7 cellular contexts compared by ENCODE assay signal in genomic region chr2:127415593-127416485, GRCh38. TPM values are rescaled to one million over a fixed set of nuclear protein-coding genes. Genes with fewer than 3 reads are reported as not detected.
A peak's percentile ranks its signal among the peaks of the same experiment; 100 is the strongest.
DNase-seq lines count a peak whose midpoint lies in the region; ATAC-seq and TF ChIP-seq lines count a peak whose summit lies in the region.

No MANE protein-coding gene starts in this region.

- H3K27ac Mint-ChIP-seq in activated T-helper 1 cell treated with anti-CD3 and anti-CD28 coated beads, Interleukin-12 subunit alpha, Interleukin-12 subunit beta, Interleukin-2, Interleukin-4 antibody, amounts not matched to agents 30 ng/mL and 10 ng/mL and 1 ng/mL, durations not matched to agents 14 hours and 24 hours and 36 hours, result peak overlapping the region; percentile 29
- no peak overlapping the region for H3K27ac Mint-ChIP-seq in osteocyte (ENCODE audit: unreplicated experiment)

- DNase-seq in NCI-H774 (lab: John Stamatoyannopoulos, UW) (peak; percentile 72), osteocyte (ENCODE audit: extremely low spot score, unreplicated experiment) (no peak), thyroid gland (peak; percentile 78 to 86)
- DNase-seq in activated T-helper 1 cell treated with anti-CD3 and anti-CD28 coated beads, Interleukin-12 subunit alpha, Interleukin-12 subunit beta, Interleukin-2, Interleukin-4 antibody, amounts not matched to agents 30 ng/mL and 10 ng/mL and 1 ng/mL, durations not matched to agents 14 hours and 24 hours and 36 hours (ENCODE audit: low spot score), result peak; percentile 67

- no peak for TF ChIP-seq EP300 in gastroesophageal sphincter (IDR thresholded peaks at IDR 0.05)

- H3K36me3 ChIP-seq in gastroesophageal sphincter (no peaks in the 10 kb centered on the region), thyroid gland (no peaks in the 10 kb centered on the region)

- H3K4me3 Mint-ChIP-seq in activated T-helper 1 cell treated with anti-CD3 and anti-CD28 coated beads, Interleukin-12 subunit alpha, Interleukin-12 subunit beta, Interleukin-2, Interleukin-4 antibody, amounts not matched to agents 30 ng/mL and 10 ng/mL and 1 ng/mL, durations not matched to agents 14 hours and 24 hours and 36 hours, result peak overlapping the region; percentile 71
- H3K4me3 Mint-ChIP-seq in osteocyte (ENCODE audit: unreplicated experiment), result no peak overlapping the region

- H3K9me3 Mint-ChIP-seq in activated T-helper 1 cell treated with anti-CD3 and anti-CD28 coated beads, Interleukin-12 subunit alpha, Interleukin-12 subunit beta, Interleukin-2, Interleukin-4 antibody, amounts not matched to agents 30 ng/mL and 10 ng/mL and 1 ng/mL, durations not matched to agents 14 hours and 24 hours and 36 hours, result no peaks in the 10 kb centered on the region
- H3K9me3 Mint-ChIP-seq in osteocyte (ENCODE audit: unreplicated experiment), result peaks cover 13% of the 10 kb centered on the region

- no peak for TF ChIP-seq POLR2A in gastroesophageal sphincter (IDR thresholded peaks at IDR 0.05)
- peak in 1 of 2 donors; percentile 5 for TF ChIP-seq POLR2A in thyroid gland (IDR thresholded peaks at IDR 0.05)

- WGBS in gastroesophageal sphincter (ENCODE audit: low coverage in 1 of 2), 2 donors, result 70 to 84% methylated on average over 9 to 10 of the region's 53 CpGs
- 23 to 32% methylated on average over 30 to 35 of the region's 53 CpGs for WGBS in thyroid gland, 2 donors

- H3K27me3 Mint-ChIP-seq in activated T-helper 1 cell treated with anti-CD3 and anti-CD28 coated beads, Interleukin-12 subunit alpha, Interleukin-12 subunit beta, Interleukin-2, Interleukin-4 antibody, amounts not matched to agents 30 ng/mL and 10 ng/mL and 1 ng/mL, durations not matched to agents 14 hours and 24 hours and 36 hours (ENCODE audit: insufficient read depth), result peaks cover 14% of the 10 kb centered on the region
- no peaks in the 10 kb centered on the region for H3K27me3 Mint-ChIP-seq in osteocyte (ENCODE audit: unreplicated experiment)

- H3K27me3 ChIP-seq in gastroesophageal sphincter (peaks cover 49% of the 10 kb centered on the region), thyroid gland (no peaks in the 10 kb centered on the region)

- H3K27ac ChIP-seq in gastroesophageal sphincter, result no peak overlapping the region
- H3K27ac ChIP-seq in thyroid gland, result peak overlapping the region in 2 of 3 donors; percentile 13 to 45

- ATAC-seq in GM18907 (IDR thresholded peaks at IDR 0.05; ENCODE audit: unreplicated experiment) (peak; percentile 73), HG03103 (IDR thresholded peaks at IDR 0.05; ENCODE audit: low read depth, unreplicated experiment) (peak; percentile 76), gastroesophageal sphincter (peak; percentile 67)

- intact Hi-C loops in activated T-helper 1 cell treated with anti-CD3 and anti-CD28 coated beads, Interleukin-12 subunit alpha, Interleukin-12 subunit beta, Interleukin-2, Interleukin-4 antibody, amounts not matched to agents 30 ng/mL and 10 ng/mL and 1 ng/mL, durations not matched to agents 14 hours and 24 hours and 36 hours (cut with micrococcal nuclease), result loop anchor here (1.0 kb wide), 4 partner anchors 29 to 92 kb away; partner anchors contain the start of gene MAP3K2
- intact Hi-C loops in thyroid gland (cut with DNase I), result no loop called here

- H3K36me3 Mint-ChIP-seq in activated T-helper 1 cell treated with anti-CD3 and anti-CD28 coated beads, Interleukin-12 subunit alpha, Interleukin-12 subunit beta, Interleukin-2, Interleukin-4 antibody, amounts not matched to agents 30 ng/mL and 10 ng/mL and 1 ng/mL, durations not matched to agents 14 hours and 24 hours and 36 hours (ENCODE audit: low read depth), result peaks cover 2% of the 10 kb centered on the region
- H3K36me3 Mint-ChIP-seq in osteocyte (ENCODE audit: unreplicated experiment), result no peaks in the 10 kb centered on the region

- peaks cover 51% of the 10 kb centered on the region for H3K4me1 Mint-ChIP-seq in activated T-helper 1 cell treated with anti-CD3 and anti-CD28 coated beads, Interleukin-12 subunit alpha, Interleukin-12 subunit beta, Interleukin-2, Interleukin-4 antibody, amounts not matched to agents 30 ng/mL and 10 ng/mL and 1 ng/mL, durations not matched to agents 14 hours and 24 hours and 36 hours (ENCODE audit: low read depth)
- H3K4me1 Mint-ChIP-seq in osteocyte (ENCODE audit: unreplicated experiment), result peaks cover 68% of the 10 kb centered on the region

- peak overlapping the region; percentile 10 to 49 for H3K4me3 ChIP-seq in gastroesophageal sphincter
- H3K4me3 ChIP-seq in thyroid gland (replicated peaks in 1 of 3), result peak overlapping the region in 1 of 3 donors; percentile 36

- H3K4me1 ChIP-seq in gastroesophageal sphincter (peaks cover 0 to 37% (median 15%) of the 10 kb centered on the region in 3 donors), thyroid gland (peaks cover 26 to 40% of the 10 kb centered on the region in 2 donors)

- TF ChIP-seq CTCF in gastroesophageal sphincter (IDR thresholded peaks at IDR 0.05) (peak in 3 of 4 experiments; percentile 58 to 78 (median 62)), osteocyte (IDR thresholded peaks at IDR 0.05) (peak; percentile 37), thyroid gland (IDR thresholded peaks at IDR 0.05) (peak; percentile 46 to 88 (median 74))

- no peaks in the 10 kb centered on the region for H3K9me3 ChIP-seq in gastroesophageal sphincter
- H3K9me3 ChIP-seq in thyroid gland, result no peaks in the 10 kb centered on the region

RNA-seq across cellular contexts. Expression of gene PROC, which starts 2.4 kb away (rescaled TPM):
- total RNA-seq in activated T-helper 1 cell treated with anti-CD3 and anti-CD28 coated beads, Interleukin-12 subunit alpha, Interleukin-12 subunit beta, Interleukin-2, Interleukin-4 antibody, amounts not matched to agents 30 ng/mL and 10 ng/mL and 1 ng/mL, durations not matched to agents 14 hours and 24 hours and 36 hours, result 0.29 TPM in 2 replicates
- total RNA-seq in gastroesophageal sphincter (not detected), osteocyte (1.6 and 2.5 TPM in 2 replicates), thyroid gland (not detected)

RNA-seq across cellular contexts. Expression of gene MAP3K2, which starts 28.1 kb away (rescaled TPM):
- 64.1 and 66.1 TPM in 2 replicates for total RNA-seq in activated T-helper 1 cell treated with anti-CD3 and anti-CD28 coated beads, Interleukin-12 subunit alpha, Interleukin-12 subunit beta, Interleukin-2, Interleukin-4 antibody, amounts not matched to agents 30 ng/mL and 10 ng/mL and 1 ng/mL, durations not matched to agents 14 hours and 24 hours and 36 hours
- total RNA-seq in gastroesophageal sphincter (10 to 100 TPM; 52.7 to 96.2 (median 54.2) TPM), osteocyte (60.9 and 63.9 TPM in 2 replicates), thyroid gland (100 to 1,000 TPM in 1 of 4 donors, 10 to 100 TPM in 3; 84.8 to 118 (median 92.8) TPM)

Comparison
In these comparisons a context has a peak if more than half of its experiments do, and no peak if none do; other contexts are left out.
1. H3K27ac ChIP-seq: peak in thyroid gland (2 of 3); none in gastroesophageal sphincter (0 of 4).
2. Peak in every context shown above with its lines, with median percentiles within 50 percentile points of each other: ATAC-seq and CTCF ChIP-seq.